In genomic region chr17:75364078-75364477, GRCh38 we compare ENCODE assay signal across 14 cellular contexts. TPM values are rescaled to one million over a fixed set of nuclear protein-coding genes. Genes with fewer than 3 reads are reported as not detected.
DNase-seq lines count a peak whose midpoint lies in the region; TF ChIP-seq lines count a peak whose summit lies in the region.
"Had no signal": no experiment of that assay in that cellular context is flagged by ENCODE, and none has a peak within 500 bp of the region (broad histone marks: within the 10 kb centered on the region; RNA-seq: fewer than 3 reads in every experiment).

No MANE protein-coding gene starts in this region.

- no peaks in the 10 kb centered on the region for H3K9me2 ChIP-seq in DOHH2 (replicated peaks; ENCODE audit: control insufficient read depth, low read length)

- H2AFZ ChIP-seq in parathyroid adenoma: no peak overlapping the region

- DNase-seq in M059J (ENCODE audit: low read depth): peak; percentile 84
- peak; percentile 84 for DNase-seq in choroid plexus epithelial cell (ENCODE audit: low read depth)
- DNase-seq in activated effector memory CD4-positive, alpha-beta T cell treated with Interleukin-2 at 50 U/mL for 16 hours: no peak
- DNase-seq in cerebellum (ENCODE audit: low spot score): no peak
- DNase-seq in GM10266 (ENCODE audit: extremely low spot score): no peak
- no peak for DNase-seq in NCI-H2227 treated with DMSO at 0.1 percent for 48 hours (lab: John Stamatoyannopoulos, UW)
- DNase-seq: activated CD8-positive, alpha-beta memory T cell treated with anti-CD3 and anti-CD28 coated beads, Interleukin-2, amount 10 ng/mL, durations not matched to agents 7 days and 5 days; effector CD4-positive, alpha-beta T cell; NCI-H2029; right cardiac atrium; Right ventricle myocardium superior; stimulated activated naive CD4-positive, alpha-beta T cell had no signal

- H3K36me3 ChIP-seq in DOHH2 (ENCODE audit: control insufficient read depth, low read length): peaks cover 11% of the 10 kb centered on the region; the same call in 1 of the 2 replicates
- no peaks in the 10 kb centered on the region for H3K36me3 ChIP-seq in parathyroid adenoma (ENCODE audit: control insufficient read depth, insufficient read depth, low read length)

- no peak overlapping the region for H3K9ac ChIP-seq in parathyroid adenoma

- H3K27me3 ChIP-seq in DOHH2 (ENCODE audit: control insufficient read depth, low read length) (no peaks in the 10 kb centered on the region), parathyroid adenoma (ENCODE audit: control insufficient read depth, insufficient read depth, low read length) (no peaks in the 10 kb centered on the region)

- H3K4me3 ChIP-seq in DOHH2 (ENCODE audit: low read length) (peak overlapping the region; percentile 29), choroid plexus epithelial cell (ENCODE audit: low read depth, low read length) (no peak overlapping the region), parathyroid adenoma (ENCODE audit: low read depth, low read length) (peak overlapping the region; percentile 9)

- H3K4me2 ChIP-seq in DOHH2 (ENCODE audit: low read length) (peak overlapping the region; percentile 79), parathyroid adenoma (ENCODE audit: low read length) (no peak overlapping the region)

- H3K4me1 ChIP-seq in DOHH2 (ENCODE audit: control insufficient read depth, low read length) (peaks cover 96% of the 10 kb centered on the region), parathyroid adenoma (peaks cover 28% of the 10 kb centered on the region)

- peaks cover 29% of the 10 kb centered on the region for H4K20me1 ChIP-seq in DOHH2 (ENCODE audit: control insufficient read depth, insufficient read depth, low read depth, low read length)

- H3K27ac ChIP-seq in DOHH2 (ENCODE audit: low read depth, low read length) (0 out of 2 replicates have a peak overlapping the region, but pooled peaks have one; percentile 19), parathyroid adenoma (no peak overlapping the region)

- H3K9me3 ChIP-seq in DOHH2 (ENCODE audit: control insufficient read depth, insufficient read depth, low read length) (no peaks in the 10 kb centered on the region), parathyroid adenoma (ENCODE audit: control insufficient read depth, low read length) (no peaks in the 10 kb centered on the region)

- peaks cover 100% of the 10 kb centered on the region for H3K79me2 ChIP-seq in DOHH2 (ENCODE audit: control insufficient read depth, low read length)
- peaks cover 61% of the 10 kb centered on the region for H3K79me2 ChIP-seq in parathyroid adenoma

- TF ChIP-seq CTCF in DOHH2 (IDR thresholded peaks at IDR 0.05; ENCODE audit: low read depth, low read length, poor library complexity, severe bottlenecking) (no peak), choroid plexus epithelial cell (conservative IDR thresholded peaks at IDR 0.05; ENCODE audit: low read depth, low read length) (no peak), parathyroid adenoma (IDR thresholded peaks at IDR 0.05) (no peak), GM10266 (IDR thresholded peaks at IDR 0.05; ENCODE audit: control insufficient read depth, insufficient read depth, low read depth, missing control alignments) (no peak)

- peaks cover 18% of the 10 kb centered on the region for H3F3A ChIP-seq in DOHH2 (ENCODE audit: control insufficient read depth, insufficient read depth)

RNA-seq across cellular contexts. Expression of gene GRB2, which starts 41.4 kb away (rescaled TPM):
- total RNA-seq in M059J (2014; rRNA removed; shearing (Covaris generic)): 77.5 and 109 TPM in 2 replicates
- 74.9 TPM for total RNA-seq in cerebellum

Comparison
In these comparisons a context has a peak if more than half of its experiments do, and no peak if none do; other contexts are left out.
1. DNase-seq: peak in M059J (single experiment) and choroid plexus epithelial cell (single experiment); none in activated effector memory CD4-positive, alpha-beta T cell treated with Interleukin-2 at 50 U/mL for 16 hours (single experiment), cerebellum (single experiment), GM10266 (single experiment) and NCI-H2227 treated with DMSO at 0.1 percent for 48 hours (single experiment).